ENCODE assay signal across 22 cellular contexts in genomic region chr3:38334656-38335055, GRCh38. TPM values are rescaled to one million over a fixed set of nuclear protein-coding genes. Genes with fewer than 3 reads are reported as not detected.
DNase-seq lines count a peak whose midpoint lies in the region; ATAC-seq and TF ChIP-seq lines count a peak whose summit lies in the region.
"Had no signal": no experiment of that assay in that cellular context is flagged by ENCODE, and none has a peak within 500 bp of the region (broad histone marks: within the 10 kb centered on the region; RNA-seq: fewer than 3 reads in every experiment).

No MANE protein-coding gene starts in this region.

- H3K4me3 ChIP-seq in fibroblast of lung (replicated peaks in 1 of 4; ENCODE audit: control extremely low read depth in 1 of 4, insufficient read depth in 1 of 4, low read depth in 3 of 4, low read length in 4 of 4) (no peak overlapping the region), retinal pigment epithelial cell (ENCODE audit: low read length) (no peak overlapping the region)
- H3K4me3 ChIP-seq: GM12878, testis had no signal

- peak overlapping the region; percentile 23 for H3K4me2 ChIP-seq in fibroblast of lung (ENCODE audit: extremely low read depth, insufficient read depth, low read length)

- H3K9me3 ChIP-seq in fibroblast of lung (ENCODE audit: control insufficient read depth, insufficient read depth, low read depth, low read length), result no peaks in the 10 kb centered on the region
- H3K9me3 ChIP-seq: testis had no signal

- H3K9ac ChIP-seq in fibroblast of lung (ENCODE audit: insufficient read depth, low read length), result no peak overlapping the region

- no peaks in the 10 kb centered on the region for H3K9me3 Mint-ChIP-seq in activated T-cell treated with anti-CD3 and anti-CD28 coated beads, Interleukin-2, amount 50 U/mL, for 24 hours
- H3K9me3 Mint-ChIP-seq: central memory CD8-positive, alpha-beta T cell; IgD-negative memory B cell had no signal

- no peak overlapping the region for H3K27ac ChIP-seq in fibroblast of lung (ENCODE audit: insufficient read depth, low read length)
- H3K27ac ChIP-seq: testis had no signal

- H3K4me3 Mint-ChIP-seq in activated T-cell treated with anti-CD3 and anti-CD28 coated beads, Interleukin-2, amount 50 U/mL, for 24 hours, result no peak overlapping the region
- H3K4me3 Mint-ChIP-seq: activated naive CD8-positive, alpha-beta T cell; CD14-positive monocyte; central memory CD8-positive, alpha-beta T cell; IgD-negative memory B cell had no signal

- no peaks in the 10 kb centered on the region for H3K27me3 Mint-ChIP-seq in activated T-cell treated with anti-CD3 and anti-CD28 coated beads, Interleukin-2, amount 50 U/mL, for 24 hours
- H3K27me3 Mint-ChIP-seq: activated naive CD8-positive, alpha-beta T cell had no signal

- no peaks in the 10 kb centered on the region for H3K36me3 Mint-ChIP-seq in activated T-cell treated with anti-CD3 and anti-CD28 coated beads, Interleukin-2, amount 50 U/mL, for 24 hours (ENCODE audit: low read depth)
- H3K36me3 Mint-ChIP-seq: activated naive CD8-positive, alpha-beta T cell; CD14-positive monocyte; IgD-negative memory B cell had no signal

- H3K4me1 Mint-ChIP-seq in activated T-cell treated with anti-CD3 and anti-CD28 coated beads, Interleukin-2, amount 50 U/mL, for 24 hours (ENCODE audit: low read depth), result peaks cover 2% of the 10 kb centered on the region

- H3K79me2 ChIP-seq in fibroblast of lung (ENCODE audit: control insufficient read depth, insufficient read depth, low read length), result no peaks in the 10 kb centered on the region

- no peaks in the 10 kb centered on the region for H3K4me1 ChIP-seq in fibroblast of lung (ENCODE audit: control insufficient read depth, extremely low read depth, insufficient read depth, low read length)
- H3K4me1 ChIP-seq: testis had no signal

- H3K27me3 ChIP-seq in fibroblast of lung (ENCODE audit: control insufficient read depth, insufficient read depth, low read length), result no peaks in the 10 kb centered on the region
- H3K27me3 ChIP-seq: testis had no signal

- DNase-seq in ELR (ENCODE audit: low read depth) (peak; percentile 60), NCI-H226 (peak; percentile 75), fibroblast of lung (ENCODE audit: low read depth in 2 of 2) (peak; percentile 63 to 88), retinal pigment epithelial cell (ENCODE audit: low read depth) (peak; percentile 43), NCI-H1417 treated with DMSO at 0.1 percent for 48 hours (lab: John Stamatoyannopoulos, UW) (no peak), LoVo (ENCODE audit: low spot score) (no peak)
- no peak for DNase-seq in activated T-cell treated with anti-CD3 and anti-CD28 coated beads, Interleukin-2, amount 50 U/mL, for 24 hours
- DNase-seq: activated CD4-positive, CD25-positive, alpha-beta regulatory T cell treated with anti-CD3 and anti-CD28 coated beads, Interleukin-2, amount 50 U/mL, for 72 hours; glutamatergic neuron; H7; mammary epithelial cell; NCI-H1105 treated with DMSO at 0.1 percent for 48 hours; NK-92 treated with Interleukin-12 subunit alpha and Interleukin-12 subunit beta, amount 100 ng/mL, for 24 hours; stimulated activated CD4-positive, alpha-beta T cell treated with anti-CD3 and anti-CD28 coated beads, Interleukin-2, amount 100 ng/mL, for 48 hours; T-helper 2 cell; testis had no signal

- no peak overlapping the region for H2AFZ ChIP-seq in fibroblast of lung (ENCODE audit: low read length)

- ATAC-seq in GM21367 (IDR thresholded peaks at IDR 0.05; ENCODE audit: unreplicated experiment), result no peak
- ATAC-seq: GM12878 had no signal

- no peaks in the 10 kb centered on the region for H4K20me1 ChIP-seq in fibroblast of lung (ENCODE audit: control insufficient read depth, extremely low read depth, insufficient read depth, low read length)

- no peaks in the 10 kb centered on the region for H3K36me3 ChIP-seq in fibroblast of lung (ENCODE audit: control insufficient read depth, insufficient read depth, low read length)

- TF ChIP-seq CTCF in fibroblast of lung (conservative IDR thresholded peaks at IDR 0.05 in 1 of 2, IDR thresholded peaks at IDR 0.05 in 1 of 2; ENCODE audit: low read depth in 1 of 2, low read length in 2 of 2) (no peak), retinal pigment epithelial cell (conservative IDR thresholded peaks at IDR 0.05; ENCODE audit: low read depth, low read length) (no peak)

- no peak overlapping the region for H3K27ac Mint-ChIP-seq in activated T-cell treated with anti-CD3 and anti-CD28 coated beads, Interleukin-2, amount 50 U/mL, for 24 hours
- H3K27ac Mint-ChIP-seq: activated naive CD8-positive, alpha-beta T cell; IgD-negative memory B cell had no signal

RNA-seq across cellular contexts. Expression of gene XYLB, which starts 11.9 kb away (rescaled TPM):
- total RNA-seq in fibroblast of lung, result 4.6 and 5.1 TPM in 2 replicates
- 2.2 and 4.2 TPM in 2 replicates for polyA plus RNA-seq in fibroblast of lung
- 1.8 and 2.9 TPM in 2 replicates for polyA plus RNA-seq in fibroblast of lung (2012)
- 6.9 and 7.4 TPM in 2 replicates for polyA minus RNA-seq in fibroblast of lung (ENCODE audit: low replicate concordance)

RNA-seq across cellular contexts. Expression of gene SLC22A14, which starts 52.6 kb away (rescaled TPM):
- under 0.01 and 0.17 TPM in 2 replicates for total RNA-seq in fibroblast of lung
- 0.05 TPM in 1 of 2 replicates, not detected in the other for polyA plus RNA-seq in fibroblast of lung
- 0.06 TPM in 1 of 2 replicates, not detected in the other for polyA plus RNA-seq in fibroblast of lung (2012)
- polyA minus RNA-seq in fibroblast of lung (ENCODE audit: low replicate concordance), result 0.82 TPM in 1 of 2 replicates, not detected in the other
- total RNA-seq: GM12878 had no signal
- polyA plus RNA-seq: CD14-positive monocyte, GM12878, IgD-negative memory B cell had no signal

Comparison
In these comparisons a context has a peak if more than half of its experiments do, and no peak if none do; other contexts are left out.
1. DNase-seq: peak in ELR (single experiment), NCI-H226 (single experiment), fibroblast of lung (2 of 2) and retinal pigment epithelial cell (single experiment); none in activated T-cell treated with anti-CD3 and anti-CD28 coated beads, Interleukin-2, amount 50 U/mL, for 24 hours (single experiment), NCI-H1417 treated with DMSO at 0.1 percent for 48 hours (single experiment) and LoVo (single experiment).